ENCODE assay signal across 1 cellular context in the genomic region with DNA sequence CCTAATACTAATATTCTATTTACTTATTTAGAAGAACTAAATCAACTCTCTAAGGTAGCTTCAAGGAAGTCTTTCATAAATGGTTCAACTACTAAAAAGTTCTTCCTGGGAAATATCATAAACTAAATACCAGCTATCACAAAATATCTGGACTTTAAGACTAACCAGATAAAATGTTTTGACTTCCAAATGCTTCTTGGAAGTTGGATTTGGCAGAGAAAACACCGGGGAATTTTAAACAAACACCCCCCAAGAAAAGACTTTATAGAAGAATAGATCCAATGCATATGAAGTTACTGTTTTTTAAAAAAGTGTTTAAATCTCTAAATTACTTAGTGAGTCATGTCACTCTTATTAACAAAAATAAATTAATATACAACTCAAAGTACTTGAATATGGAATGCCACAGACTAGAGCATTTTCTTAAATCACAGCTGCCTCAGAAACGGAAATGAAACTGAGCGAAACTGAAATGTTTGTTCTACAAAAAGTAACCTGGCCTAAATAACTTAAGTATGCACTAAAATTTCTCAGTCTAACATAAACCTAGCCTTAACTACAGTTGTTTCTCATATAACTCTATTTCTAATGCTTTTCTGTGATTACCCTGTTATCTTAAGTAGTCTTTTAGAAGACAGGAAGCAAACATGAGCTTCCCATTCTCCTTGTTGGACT.
TF ChIP-seq lines count a peak whose summit lies in the region.

No MANE protein-coding gene starts in this region.

TF ChIP-seq in GM12878, 131 proteins besides CTCF, POLR2A, EP300 and RAD21 (continued from another document):
- TF ChIP-seq, protein P1, sequence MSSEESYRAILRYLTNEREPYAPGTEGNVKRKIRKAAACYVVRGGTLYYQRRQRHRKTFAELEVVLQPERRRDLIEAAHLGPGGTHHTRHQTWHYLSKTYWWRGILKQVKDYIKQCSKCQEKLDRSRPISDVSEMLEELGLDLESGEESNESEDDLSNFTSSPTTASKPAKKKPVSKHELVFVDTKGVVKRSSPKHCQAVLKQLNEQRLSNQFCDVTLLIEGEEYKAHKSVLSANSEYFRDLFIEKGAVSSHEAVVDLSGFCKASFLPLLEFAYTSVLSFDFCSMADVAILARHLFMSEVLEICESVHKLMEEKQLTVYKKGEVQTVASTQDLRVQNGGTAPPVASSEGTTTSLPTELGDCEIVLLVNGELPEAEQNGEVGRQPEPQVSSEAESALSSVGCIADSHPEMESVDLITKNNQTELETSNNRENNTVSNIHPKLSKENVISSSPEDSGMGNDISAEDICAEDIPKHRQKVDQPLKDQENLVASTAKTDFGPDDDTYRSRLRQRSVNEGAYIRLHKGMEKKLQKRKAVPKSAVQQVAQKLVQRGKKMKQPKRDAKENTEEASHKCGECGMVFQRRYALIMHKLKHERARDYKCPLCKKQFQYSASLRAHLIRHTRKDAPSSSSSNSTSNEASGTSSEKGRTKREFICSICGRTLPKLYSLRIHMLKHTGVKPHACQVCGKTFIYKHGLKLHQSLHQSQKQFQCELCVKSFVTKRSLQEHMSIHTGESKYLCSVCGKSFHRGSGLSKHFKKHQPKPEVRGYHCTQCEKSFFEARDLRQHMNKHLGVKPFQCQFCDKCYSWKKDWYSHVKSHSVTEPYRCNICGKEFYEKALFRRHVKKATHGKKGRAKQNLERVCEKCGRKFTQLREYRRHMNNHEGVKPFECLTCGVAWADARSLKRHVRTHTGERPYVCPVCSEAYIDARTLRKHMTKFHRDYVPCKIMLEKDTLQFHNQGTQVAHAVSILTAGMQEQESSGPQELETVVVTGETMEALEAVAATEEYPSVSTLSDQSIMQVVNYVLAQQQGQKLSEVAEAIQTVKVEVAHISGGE (CRISPR knock-in tag; IDR thresholded peaks at IDR 0.05) = no peak
